Comparison of ENCODE assay signal across 8 cellular contexts in the genomic region with DNA sequence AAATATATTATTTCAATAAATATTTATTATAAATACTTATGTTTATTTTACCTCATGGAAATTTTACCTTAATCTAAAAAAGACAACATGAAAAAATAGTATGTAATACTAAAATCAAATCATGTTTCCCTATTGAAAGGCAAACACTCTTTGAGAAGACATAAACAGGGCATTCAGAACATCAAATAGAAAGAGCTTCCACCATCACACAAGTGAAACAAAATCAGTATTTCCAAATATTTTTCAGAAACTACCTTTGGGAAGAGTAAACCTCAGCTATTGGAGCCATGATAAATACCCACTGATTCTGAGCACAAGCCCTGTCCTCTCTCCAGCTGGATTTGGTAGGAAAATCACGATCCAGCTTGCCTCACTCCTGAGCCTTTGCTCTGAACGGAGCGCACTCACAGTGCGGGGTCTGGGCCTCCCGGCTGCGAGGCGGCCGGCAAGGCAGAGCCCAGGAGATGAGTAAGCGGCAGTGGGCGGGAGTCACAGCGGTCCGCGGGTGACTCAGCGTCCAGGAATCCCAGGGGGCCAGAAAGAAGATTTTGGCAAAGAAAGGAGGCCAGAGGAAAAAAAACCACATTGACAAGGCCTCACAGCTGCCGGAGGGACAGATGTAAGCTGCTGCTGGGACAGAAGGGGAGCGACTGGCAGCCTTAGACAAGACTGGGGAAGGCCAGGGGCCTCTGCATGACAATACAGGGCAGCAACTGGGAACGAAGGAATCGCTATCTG. TPM values are rescaled to one million over a fixed set of nuclear protein-coding genes. Genes with fewer than 3 reads are reported as not detected.
DNase-seq lines count a peak whose midpoint lies in the region; ATAC-seq and TF ChIP-seq lines count a peak whose summit lies in the region.

No MANE protein-coding gene starts in this region.

- peak overlapping the region; percentile 61 for H3K9ac ChIP-seq in muscle layer of colon (ENCODE audit: low read length)

- CTCF ChIA-PET in WTC11 (lab: Charles Lee) = interaction anchor here (1.6 to 3.1 kb wide), 2 partner anchors 15 to 21 kb away, joined by 4 to 19 read pairs; partner anchors contain the start of gene ANXA5

- TF ChIP-seq CTCF in WTC11 (IDR thresholded peaks at IDR 0.05) = no peak

- H3K9me3 Mint-ChIP-seq in WTC11 = no peaks in the 10 kb centered on the region; the same call in 1 of the 2 replicates

- H3K36me3 ChIP-seq in muscle layer of colon (ENCODE audit: insufficient read depth, low read length) = no peaks in the 10 kb centered on the region

- H3K4me3 Mint-ChIP-seq in WTC11 = peak overlapping the region; percentile 58

- no peaks in the 10 kb centered on the region for H3K27me3 ChIP-seq in muscle layer of colon (ENCODE audit: control insufficient read depth in 1 of 2, insufficient read depth in 2 of 2, low read length in 2 of 2)

- H3K27ac ChIP-seq in muscle layer of colon (ENCODE audit: low read depth, low read length) (peak overlapping the region; percentile 70), substantia nigra (ENCODE audit: low read depth, low read length, poor library complexity, severe bottlenecking) (peak overlapping the region; percentile 16)

- no peaks in the 10 kb centered on the region for H3K9me3 ChIP-seq in muscle layer of colon (ENCODE audit: low read length)

- H3K4me1 ChIP-seq in muscle layer of colon (ENCODE audit: insufficient read depth, low read length) = no peaks in the 10 kb centered on the region

- H3K36me3 Mint-ChIP-seq in WTC11 = no peaks in the 10 kb centered on the region

- H3K4me3 ChIP-seq in muscle layer of colon (ENCODE audit: low read depth in 1 of 2, low read length in 2 of 2) = peak overlapping the region; percentile 17 to 54

- H3K27ac Mint-ChIP-seq in WTC11 = peak overlapping the region; percentile 85

- POLR2A ChIA-PET in WTC11 (lab: Charles Lee) = interaction anchor here (1.6 kb wide), 1 partner anchor 15 kb away, joined by 9 read pairs; the partner anchor contains the start of gene ANXA5

- DNase-seq in GM03348 (ENCODE audit: low spot score) = peak; percentile 92
- peak; percentile 57 for DNase-seq in HT-29 (ENCODE audit: low spot score)
- peak; percentile 83 for DNase-seq in WTC11 (ENCODE audit: low spot score)
- peak; percentile 96 for DNase-seq in fibroblast of gingiva (ENCODE audit: low read depth)
- peak in 46 of 49 donors; percentile 1 to 79 (median 29) for DNase-seq in substantia nigra (lab: John Stamatoyannopoulos, UW)
- no peak for DNase-seq in NCI-H1436 treated with DMSO at 0.1 percent for 48 hours (lab: John Stamatoyannopoulos, UW)

- ATAC-seq in GM21576 (IDR thresholded peaks at IDR 0.05; ENCODE audit: unreplicated experiment) (peak; percentile 87), WTC11 (peak; percentile 99)

- no peaks in the 10 kb centered on the region for H3K27me3 Mint-ChIP-seq in WTC11 (ENCODE audit: low read depth)

- peaks cover 16% of the 10 kb centered on the region for H3K4me1 Mint-ChIP-seq in WTC11

TF ChIP-seq in WTC11, 78 proteins besides CTCF, POLR2A, EP300 and RAD21:
- TF ChIP-seq CREM (CRISPR knock-in tag; IDR thresholded peaks at IDR 0.05) = 0 out of 2 replicates have a peak, but pooled peaks have one; percentile 39
- peak; percentile 81 for TF ChIP-seq ATF3 (CRISPR knock-in tag; conservative IDR thresholded peaks at IDR 0.05)
- peak; percentile 83; the same call in 1 of the 2 replicates for TF ChIP-seq JUN (CRISPR knock-in tag; IDR thresholded peaks at IDR 0.05)
- peak; percentile 56; the same call in 1 of the 2 replicates for TF ChIP-seq ETV6 (CRISPR knock-in tag; IDR thresholded peaks at IDR 0.05)
- no peak for TF ChIP-seq ESRRA (CRISPR knock-in tag; IDR thresholded peaks at IDR 0.05; ENCODE audit: borderline replicate concordance)
- TF ChIP-seq FOXJ3 (CRISPR knock-in tag; IDR thresholded peaks at IDR 0.05; ENCODE audit: borderline replicate concordance) = no peak
- peak; percentile 68; the same call in 1 of the 2 replicates for TF ChIP-seq TEAD1 (CRISPR knock-in tag; IDR thresholded peaks at IDR 0.05)
- peak; percentile 77 for TF ChIP-seq ZNF423 (CRISPR knock-in tag; IDR thresholded peaks at IDR 0.05)
- TF ChIP-seq NFE2L1 (CRISPR knock-in tag; IDR thresholded peaks at IDR 0.05) = peak; percentile 50; the same call in 1 of the 2 replicates
- TF ChIP-seq RELA (CRISPR knock-in tag; IDR thresholded peaks at IDR 0.05; ENCODE audit: borderline replicate concordance) = no peak
- TF ChIP-seq, protein P1, sequence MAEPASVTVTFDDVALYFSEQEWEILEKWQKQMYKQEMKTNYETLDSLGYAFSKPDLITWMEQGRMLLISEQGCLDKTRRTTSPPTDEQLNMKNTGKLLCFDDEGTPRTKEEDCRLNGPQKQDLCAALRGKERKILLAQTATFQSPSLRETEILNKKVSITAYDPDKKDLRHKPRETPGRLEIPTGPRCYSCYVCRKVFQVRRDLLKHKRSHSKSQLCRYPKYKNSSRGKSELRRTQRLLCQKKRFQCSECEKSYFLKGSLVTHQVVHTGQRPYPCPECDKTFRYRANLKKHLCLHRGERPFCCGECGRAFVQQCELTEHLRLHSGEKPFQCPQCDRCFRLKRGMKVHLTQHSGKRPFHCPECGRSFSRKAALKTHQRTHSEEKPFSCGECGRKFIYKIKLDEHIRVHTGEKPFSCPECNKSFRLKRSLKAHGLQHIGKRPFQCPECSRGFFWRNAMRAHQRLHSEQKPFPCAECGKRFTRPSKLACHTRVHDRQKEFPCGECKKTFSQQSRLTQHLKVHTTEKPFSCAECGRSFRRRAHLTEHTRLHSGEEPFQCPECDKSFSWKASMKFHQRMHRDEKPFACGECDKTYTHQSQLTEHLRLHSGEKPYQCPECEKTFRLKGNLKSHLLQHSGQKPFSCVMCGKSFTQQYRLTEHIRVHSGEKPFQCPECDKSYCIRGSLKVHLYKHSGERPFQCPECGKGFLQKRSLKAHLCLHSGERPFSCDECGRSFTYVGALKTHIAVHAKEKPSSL (CRISPR knock-in tag; conservative IDR thresholded peaks at IDR 0.05) = no peak
- TF ChIP-seq, protein P2, sequence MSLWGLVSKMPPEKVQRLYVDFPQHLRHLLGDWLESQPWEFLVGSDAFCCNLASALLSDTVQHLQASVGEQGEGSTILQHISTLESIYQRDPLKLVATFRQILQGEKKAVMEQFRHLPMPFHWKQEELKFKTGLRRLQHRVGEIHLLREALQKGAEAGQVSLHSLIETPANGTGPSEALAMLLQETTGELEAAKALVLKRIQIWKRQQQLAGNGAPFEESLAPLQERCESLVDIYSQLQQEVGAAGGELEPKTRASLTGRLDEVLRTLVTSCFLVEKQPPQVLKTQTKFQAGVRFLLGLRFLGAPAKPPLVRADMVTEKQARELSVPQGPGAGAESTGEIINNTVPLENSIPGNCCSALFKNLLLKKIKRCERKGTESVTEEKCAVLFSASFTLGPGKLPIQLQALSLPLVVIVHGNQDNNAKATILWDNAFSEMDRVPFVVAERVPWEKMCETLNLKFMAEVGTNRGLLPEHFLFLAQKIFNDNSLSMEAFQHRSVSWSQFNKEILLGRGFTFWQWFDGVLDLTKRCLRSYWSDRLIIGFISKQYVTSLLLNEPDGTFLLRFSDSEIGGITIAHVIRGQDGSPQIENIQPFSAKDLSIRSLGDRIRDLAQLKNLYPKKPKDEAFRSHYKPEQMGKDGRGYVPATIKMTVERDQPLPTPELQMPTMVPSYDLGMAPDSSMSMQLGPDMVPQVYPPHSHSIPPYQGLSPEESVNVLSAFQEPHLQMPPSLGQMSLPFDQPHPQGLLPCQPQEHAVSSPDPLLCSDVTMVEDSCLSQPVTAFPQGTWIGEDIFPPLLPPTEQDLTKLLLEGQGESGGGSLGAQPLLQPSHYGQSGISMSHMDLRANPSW (CRISPR knock-in tag; conservative IDR thresholded peaks at IDR 0.05; ENCODE audit: low read depth) = no peak

RNA-seq across cellular contexts. Expression of gene ANXA5, which starts 14.7 kb away (rescaled TPM):
- total RNA-seq in HT-29 (2014; rRNA removed; shearing (Covaris generic)) = 107 and 124 TPM in 2 replicates
- 169 to 186 TPM (median 176 TPM) in 3 replicates for total RNA-seq in WTC11 (2021)

RNA-seq across cellular contexts. Expression of gene SMIM43, which starts 53.5 kb away (rescaled TPM):
- not detected in 2 replicates for total RNA-seq in HT-29 (2014; rRNA removed; shearing (Covaris generic))
- 0.25 to 0.33 TPM (median 0.25 TPM) in 3 replicates for total RNA-seq in WTC11 (2021)
